Comparison of ENCODE assay signal across 8 cellular contexts in genomic region chr15:40929730-40930429, GRCh38. TPM values are rescaled to one million over a fixed set of nuclear protein-coding genes. Genes with fewer than 3 reads are reported as not detected.
A peak's percentile ranks its signal among the peaks of the same experiment; 100 is the strongest.
DNase-seq lines count a peak whose midpoint lies in the region; ATAC-seq, FAIRE-seq and TF ChIP-seq lines count a peak whose summit lies in the region.

No MANE protein-coding gene starts in this region.

- ATAC-seq in CD8-positive, alpha-beta T cell, result no peak
- ATAC-seq in GM12878, result no peak; the same call in 1 of the 3 replicates
- no peak for ATAC-seq in HG02973 (IDR thresholded peaks at IDR 0.05; ENCODE audit: unreplicated experiment)
- ATAC-seq in HG03159 (IDR thresholded peaks at IDR 0.05; ENCODE audit: unreplicated experiment), result no peak

- TF ChIP-seq POLR2A in GM12878 (IDR thresholded peaks at IDR 0.05; ENCODE audit: low read depth, low read length), result no peak
- TF ChIP-seq POLR2A in stomach (IDR thresholded peaks at IDR 0.05), result no peak

- no peaks in the 10 kb centered on the region for H3K9me3 Mint-ChIP-seq in CD8-positive, alpha-beta T cell

- peaks cover 60% of the 10 kb centered on the region for H3K4me1 ChIP-seq in CD8-positive, alpha-beta T cell (ENCODE audit: insufficient read depth, low read length)
- H3K4me1 ChIP-seq in GM12878 (ENCODE audit: control insufficient read depth, insufficient read depth, low read length), result peaks cover 33% of the 10 kb centered on the region
- H3K4me1 ChIP-seq in keratinocyte (ENCODE audit: control insufficient read depth, extremely low read depth, insufficient read depth, low read length), result peaks cover 19% of the 10 kb centered on the region
- peaks cover 54 to 80% (median 69%) of the 10 kb centered on the region in 4 donors for H3K4me1 ChIP-seq in stomach

- 4% methylated on average over 49 of the region's 50 CpGs for WGBS in GM12878 (ENCODE audit: insufficient coverage, insufficient replicate concordance, low lambda C conversion rate, missing lambda C conversion rate)
- WGBS in stomach, 5 donors, result 0 to 2% (median 1%) methylated on average over 10 to 50 of the region's 50 CpGs

- dilution Hi-C loops in keratinocyte (cut with MboI; ENCODE audit: extremely low pct_ligation_motif_present, low sequenced_read_pairs), result no loop called here

- H3K27ac Mint-ChIP-seq in CD8-positive, alpha-beta T cell, result no peak overlapping the region

- no peaks in the 10 kb centered on the region for H3K9me1 ChIP-seq in keratinocyte (ENCODE audit: control insufficient read depth, extremely low read depth, insufficient read depth, low read length)

- H3K9ac ChIP-seq in GM12878 (ENCODE audit: control insufficient read depth, insufficient read depth, low read length), result no peak overlapping the region
- no peak overlapping the region for H3K9ac ChIP-seq in keratinocyte (ENCODE audit: control insufficient read depth, extremely low read depth, insufficient read depth, low read length)

- H3K79me2 ChIP-seq in GM12878 (ENCODE audit: control insufficient read depth, insufficient read depth, low read length) (no peaks in the 10 kb centered on the region), keratinocyte (ENCODE audit: control insufficient read depth, insufficient read depth, low read length) (no peaks in the 10 kb centered on the region)

- SMC1A ChIA-PET in GM12878 (lab: Charles Lee; ENCODE audit: uncharacterized antibody, unreplicated experiment), result interaction anchor here (0.6 to 4.6 kb wide), 5 partner anchors 11 to 482 kb away, joined by 4 to 28 read pairs (median 4); partner anchors contain the start of gene VPS18

- CTCF ChIA-PET in CD8-positive, alpha-beta T cell (lab: Charles Lee), result interaction anchor here (0.9 to 7.5 kb wide), 10 partner anchors 11 to 89 kb away, joined by 3 to 69 read pairs (median 8); no protein-coding TSS in a partner anchor
- CTCF ChIA-PET in GM12878 (lab: Yijun Ruan, JAX), result interaction anchor here (1.1 to 6.5 kb wide), 16 partner anchors 8 to 255 kb away, joined by 3 to 80 read pairs (median 9); no protein-coding TSS in a partner anchor

- H4K20me1 ChIP-seq in GM12878 (ENCODE audit: control insufficient read depth, insufficient read depth), result no peaks in the 10 kb centered on the region
- H4K20me1 ChIP-seq in keratinocyte (ENCODE audit: control insufficient read depth, extremely low read depth, insufficient read depth, low read length), result peaks cover 2% of the 10 kb centered on the region

- TF ChIP-seq EP300 in GM12878 (IDR thresholded peaks at IDR 0.05; ENCODE audit: borderline replicate concordance in 1 of 2, control insufficient read depth in 1 of 2, low read depth in 2 of 2, low read length in 2 of 2) (no peak), stomach (IDR thresholded peaks at IDR 0.05) (no peak)

- no peak for FAIRE-seq in GM12878 (lab: Jason Lieb, UNC)
- no peak for FAIRE-seq in keratinocyte (lab: Jason Lieb, UNC)

- peaks cover 59% of the 10 kb centered on the region for H3K27me3 Mint-ChIP-seq in CD8-positive, alpha-beta T cell (ENCODE audit: low read depth)

- RAD21 ChIA-PET in GM12878 (lab: Charles Lee; ENCODE audit: unreplicated experiment), result interaction anchor here (0.7 to 3.2 kb wide), 14 partner anchors 10 to 254 kb away, joined by 3 to 36 read pairs (median 5); partner anchors contain the start of genes CHAC1 and VPS18

- TF ChIP-seq RAD21 in GM12878 (IDR thresholded peaks at IDR 0.05; ENCODE audit: insufficient read depth, low read depth, low read length), result no peak

- H3K4me1 Mint-ChIP-seq in CD8-positive, alpha-beta T cell (ENCODE audit: low read depth), result peaks cover 51% of the 10 kb centered on the region

- peaks cover 44% of the 10 kb centered on the region for H3K27me3 ChIP-seq in CD8-positive, alpha-beta T cell (ENCODE audit: insufficient read depth, low read length)
- H3K27me3 ChIP-seq in GM12878 (replicated peaks in 1 of 2; ENCODE audit: control insufficient read depth in 2 of 2, insufficient read depth in 2 of 2, low read length in 1 of 2), result peaks cover 22 to 31% of the 10 kb centered on the region in 2 experiments
- peaks cover 87% of the 10 kb centered on the region for H3K27me3 ChIP-seq in keratinocyte (ENCODE audit: control insufficient read depth, extremely low read depth, insufficient read depth, low read length)
- H3K27me3 ChIP-seq in stomach, result peaks cover 10 to 83% (median 69%) of the 10 kb centered on the region in 3 donors

- H3K4me2 ChIP-seq in GM12878 (ENCODE audit: control insufficient read depth, insufficient read depth), result peak overlapping the region; percentile 87
- H3K4me2 ChIP-seq in keratinocyte (ENCODE audit: control insufficient read depth, extremely low read depth, insufficient read depth, low read depth, low read length), result peak overlapping the region; percentile 70

- POLR2A ChIA-PET in CD8-positive, alpha-beta T cell (lab: Charles Lee), result interaction anchor here (1.9 to 2.2 kb wide), 2 partner anchors 12 to 23 kb away, joined by 6 to 9 read pairs; no protein-coding TSS in a partner anchor
- POLR2A ChIA-PET in GM12878 (lab: Charles Lee), result interaction anchor here (0.7 to 1.8 kb wide), 3 partner anchors 10 to 84 kb away, joined by 3 to 11 read pairs (median 4); no protein-coding TSS in a partner anchor

- no peak for TF ChIP-seq CTCF in CD8-positive, alpha-beta T cell (IDR thresholded peaks at IDR 0.05)
- TF ChIP-seq CTCF in GM12878 (IDR thresholded peaks at IDR 0.05 in 2 of 3, conservative IDR thresholded peaks at IDR 0.05 in 1 of 3; ENCODE audit: control insufficient read depth in 2 of 3, extremely low read depth in 1 of 3, insufficient read depth in 1 of 3, low read depth in 3 of 3, low read length in 3 of 3), result no peak
- no peak for TF ChIP-seq CTCF in keratinocyte (optimal IDR thresholded peaks at IDR 0.05 in 1 of 3, IDR thresholded peaks at IDR 0.05 in 1 of 3, conservative IDR thresholded peaks at IDR 0.05 in 1 of 3; ENCODE audit: extremely low read depth in 1 of 3, insufficient read depth in 2 of 3, low read length in 3 of 3)
- no peak for TF ChIP-seq CTCF in stomach (IDR thresholded peaks at IDR 0.05)

- H3K36me3 ChIP-seq in CD8-positive, alpha-beta T cell (ENCODE audit: insufficient read depth, low read length), result no peaks in the 10 kb centered on the region
- H3K36me3 ChIP-seq in GM12878 (ENCODE audit: control insufficient read depth in 2 of 2, insufficient read depth in 2 of 2, low read length in 1 of 2), result no peaks in the 10 kb centered on the region
- H3K36me3 ChIP-seq in keratinocyte (ENCODE audit: control insufficient read depth in 2 of 2, extremely low read depth in 1 of 2, insufficient read depth in 2 of 2, low read length in 2 of 2), result no peaks in the 10 kb centered on the region
- peaks cover 0 to 5% (median 0%) of the 10 kb centered on the region in 4 donors for H3K36me3 ChIP-seq in stomach

- H3K27ac ChIP-seq in CD8-positive, alpha-beta T cell (ENCODE audit: low read depth, low read length), result no peak overlapping the region
- no peak overlapping the region for H3K27ac ChIP-seq in GM12878 (ENCODE audit: control insufficient read depth, insufficient read depth)
- no peak overlapping the region for H3K27ac ChIP-seq in keratinocyte (ENCODE audit: control insufficient read depth, insufficient read depth, low read length)
- H3K27ac ChIP-seq in stomach, result peak overlapping the region; percentile 28 to 53 (median 46)

- BruUV-seq in GM12878 (replicated peaks; lab: Mats Ljungman, UMichigan), result no TSS peak

- H3K36me3 Mint-ChIP-seq in CD8-positive, alpha-beta T cell, result no peaks in the 10 kb centered on the region

- H3K4me3 ChIP-seq in CD8-positive, alpha-beta T cell (ENCODE audit: low read depth, low read length), result peak overlapping the region; percentile 63
- peak overlapping the region; percentile 64; the same call in 1 of the 2 replicates for H3K4me3 ChIP-seq in GM12878
- peak overlapping the region; percentile 20 to 60 (median 51) for H3K4me3 ChIP-seq in keratinocyte (ENCODE audit: control insufficient read depth in 2 of 3, extremely low read depth in 1 of 3, insufficient read depth in 2 of 3, low read depth in 1 of 3, low read length in 3 of 3)
- H3K4me3 ChIP-seq in stomach, result peak overlapping the region; percentile 49 to 75 (median 52)

- H3K4me3 Mint-ChIP-seq in CD8-positive, alpha-beta T cell, result peak overlapping the region; percentile 83

- H3K9me3 ChIP-seq in CD8-positive, alpha-beta T cell (ENCODE audit: low read length), result no peaks in the 10 kb centered on the region
- H3K9me3 ChIP-seq in GM12878 (replicated peaks; ENCODE audit: control insufficient read depth, insufficient read depth, low read length) (no peaks in the 10 kb centered on the region), keratinocyte (ENCODE audit: control insufficient read depth, low read depth, low read length) (no peaks in the 10 kb centered on the region), stomach (no peaks in the 10 kb centered on the region)

- in situ Hi-C loops in GM12878 (cut with MboI), result no loop called here

- no peak for DNase-seq in CD8-positive, alpha-beta T cell
- DNase-seq in LHCN-M2 (ENCODE audit: low read depth), result peak; percentile 47
- DNase-seq in GM12878 (ENCODE audit: low read depth, low spot score), result no peak
- DNase-seq in keratinocyte (ENCODE audit: low read depth, low spot score), result no peak
- peak; percentile 63 for DNase-seq in stomach
- no peak for DNase-seq in KG1 (lab: John Stamatoyannopoulos, UW)

- intact Hi-C loops in CD8-positive, alpha-beta T cell (cut with DNase I, micrococcal nuclease), result loop anchor here in 1 of 2 experiments (1.0 to 2.0 kb wide), 2 partner anchors 23 kb away; partner anchors contain the start of gene CHAC1
- intact Hi-C loops in GM12878 (cut with micrococcal nuclease; ENCODE audit: unreplicated experiment), result no loop called here
- intact Hi-C loops in stomach (cut with DNase I; ENCODE audit: low total_unique reads), result no loop called here

- H2AFZ ChIP-seq in GM12878 (ENCODE audit: control insufficient read depth, low read depth, low read length) (no peak overlapping the region), keratinocyte (ENCODE audit: control insufficient read depth, low read length) (no peak overlapping the region)

RNA-seq across cellular contexts. Expression of gene DLL4, which starts 0.7 kb away (rescaled TPM):
- total RNA-seq in CD8-positive, alpha-beta T cell, result under 1 TPM; 0.08 TPM
- total RNA-seq in LHCN-M2 (2014; rRNA removed) (0.13 and 0.17 TPM in 2 replicates), GM12878 (2014; rRNA removed) (0.05 TPM in 1 of 2 replicates, not detected in the other), GM12878 (2014; rRNA removed; fragmentation: Illumina TruSeq; extraction: Trizol) (0.04 TPM in 1 of 2 replicates, not detected in the other), GM12878 (2021) (0.08 TPM in 1 of 2 replicates, not detected in the other), stomach (10 to 100 TPM in 1 of 5 donors, 1 to 10 TPM in 3, under 1 TPM in 1; 0.89 to 20.0 (median 3.3) TPM)
- 0.16 TPM for polyA plus RNA-seq in LHCN-M2 (2012)
- total RNA-seq in GM12878 (2013; cell fraction: nucleolus; rRNA removed), result 8.1 and 8.2 TPM in 2 replicates
- polyA plus RNA-seq in GM12878 (2011; ENCODE audit: low read depth), result not detected
- polyA plus RNA-seq in GM12878 (2011; rRNA removed) (0.10 and 0.12 TPM in 2 replicates), GM12878 (2014; fragmentation: Illumina TruSeq; extraction: Trizol) (not detected in 2 replicates), GM12878 (2014; fragmentation: Nextera tagmentation; extraction: Ambion mirVana) (not detected), GM12878 (2014; rRNA removed) (0.06 TPM in 1 of 2 replicates, not detected in the other), GM12878 (2016; fragmentation: Nextera tagmentation; extraction: Ambion mirVana) (under 1 TPM in 1 of 2 experiments, not detected in 1; 0.16 TPM), keratinocyte (not detected in 3 replicates), stomach (1 to 10 TPM in 2 of 3 donors, under 1 TPM in 1; 0.56 to 2.2 (median 1.5) TPM)
- 0.27 TPM in 2 replicates for polyA plus RNA-seq in GM12878 (2011; cell fraction: cytosol; rRNA removed)
- polyA plus RNA-seq in GM12878 (2011; cell fraction: nucleus; rRNA removed), result 0.69 and 0.99 TPM in 2 replicates
- 0.07 and 0.13 TPM in 2 replicates for polyA plus RNA-seq in GM12878 (2012)
- 0.15 and 0.37 TPM in 2 replicates for polyA minus RNA-seq in GM12878 (2011; rRNA and poly(A)+ RNA removed)
- not detected in 2 replicates for polyA minus RNA-seq in GM12878 (2011; cell fraction: cytosol; rRNA and poly(A)+ RNA removed)
- polyA minus RNA-seq in GM12878 (2011; cell fraction: nucleus; rRNA and poly(A)+ RNA removed), result 0.38 and 0.48 TPM in 2 replicates
- polyA plus RNA-seq in keratinocyte (2011; ENCODE audit: low read depth), result not detected
- not detected in 2 replicates for polyA plus RNA-seq in keratinocyte (2011; cell fraction: cytosol; rRNA removed)
- 0.15 TPM in 1 of 2 replicates, not detected in the other for polyA plus RNA-seq in keratinocyte (2011; cell fraction: nucleus; rRNA removed)
- 0.07 TPM in 1 of 2 replicates, not detected in the other for polyA plus RNA-seq in keratinocyte (2012; ENCODE audit: low replicate concordance)
- polyA minus RNA-seq in keratinocyte, result not detected in 3 replicates
- polyA minus RNA-seq in keratinocyte (2011; cell fraction: cytosol; rRNA and poly(A)+ RNA removed), result not detected
- polyA minus RNA-seq in keratinocyte (2011; cell fraction: nucleus; rRNA and poly(A)+ RNA removed), result not detected in 2 replicates

RNA-seq across cellular contexts. Expression of gene CHAC1, which starts 23.4 kb away (rescaled TPM):
- under 1 TPM; 0.22 to 0.69 TPM for total RNA-seq in CD8-positive, alpha-beta T cell
- total RNA-seq in LHCN-M2 (2014; rRNA removed) (1.5 and 1.8 TPM in 2 replicates), GM12878 (2014; rRNA removed) (4.7 and 4.9 TPM in 2 replicates), GM12878 (2014; rRNA removed; fragmentation: Illumina TruSeq; extraction: Trizol) (2.0 and 2.1 TPM in 2 replicates), GM12878 (2021) (3.8 and 4.7 TPM in 2 replicates), stomach (10 to 100 TPM in 1 of 5 donors, 1 to 10 TPM in 4; 1.3 to 17.1 (median 2.9) TPM)
- polyA plus RNA-seq in LHCN-M2 (2012), result 4.9 TPM
- 3.4 and 4.0 TPM in 2 replicates for total RNA-seq in GM12878 (2013; cell fraction: nucleolus; rRNA removed)
- polyA plus RNA-seq in GM12878 (2011; ENCODE audit: low read depth), result 6.4 TPM
- polyA plus RNA-seq in GM12878 (2011; rRNA removed) (1.9 and 2.8 TPM in 2 replicates), GM12878 (2014; fragmentation: Illumina TruSeq; extraction: Trizol) (0.68 and 1.8 TPM in 2 replicates), GM12878 (2014; fragmentation: Nextera tagmentation; extraction: Ambion mirVana) (under 1 TPM; 0.37 to 0.73 TPM), GM12878 (2014; rRNA removed) (5.7 and 5.9 TPM in 2 replicates), GM12878 (2016; fragmentation: Nextera tagmentation; extraction: Ambion mirVana) (1 to 10 TPM; 3.9 to 4.8 TPM), keratinocyte (6.4 to 7.2 TPM (median 6.9 TPM) in 3 replicates), stomach (10 to 100 TPM in 2 of 3 donors, 1 to 10 TPM in 1; 5.7 to 61.6 (median 25.5) TPM)
- polyA plus RNA-seq in GM12878 (2011; cell fraction: cytosol; rRNA removed), result 7.0 and 7.3 TPM in 2 replicates
- polyA plus RNA-seq in GM12878 (2011; cell fraction: nucleus; rRNA removed), result 4.0 and 7.6 TPM in 2 replicates
- polyA plus RNA-seq in GM12878 (2012), result 8.1 and 11.6 TPM in 2 replicates
- polyA minus RNA-seq in GM12878 (2011; rRNA and poly(A)+ RNA removed), result 4.8 and 8.7 TPM in 2 replicates
- 5.0 and 5.9 TPM in 2 replicates for polyA minus RNA-seq in GM12878 (2011; cell fraction: cytosol; rRNA and poly(A)+ RNA removed)
- polyA minus RNA-seq in GM12878 (2011; cell fraction: nucleus; rRNA and poly(A)+ RNA removed), result 7.1 and 9.2 TPM in 2 replicates
- 8.1 TPM for polyA plus RNA-seq in keratinocyte (2011; ENCODE audit: low read depth)
- polyA plus RNA-seq in keratinocyte (2011; cell fraction: cytosol; rRNA removed), result 6.5 and 7.4 TPM in 2 replicates
- polyA plus RNA-seq in keratinocyte (2011; cell fraction: nucleus; rRNA removed), result 12.4 and 12.8 TPM in 2 replicates
- 5.7 and 41.9 TPM in 2 replicates for polyA plus RNA-seq in keratinocyte (2012; ENCODE audit: low replicate concordance)
- 3.6 to 4.4 TPM (median 4.1 TPM) in 3 replicates for polyA minus RNA-seq in keratinocyte
- polyA minus RNA-seq in keratinocyte (2011; cell fraction: cytosol; rRNA and poly(A)+ RNA removed), result 15.9 TPM
- 7.1 and 11.8 TPM in 2 replicates for polyA minus RNA-seq in keratinocyte (2011; cell fraction: nucleus; rRNA and poly(A)+ RNA removed)

RNA-seq across cellular contexts. Expression of gene VPS18, which starts 35.6 kb away (rescaled TPM):
- total RNA-seq in CD8-positive, alpha-beta T cell, result 10 to 100 TPM; 21.7 to 23.6 TPM
- total RNA-seq in LHCN-M2 (2014; rRNA removed), result 45.1 and 52.1 TPM in 2 replicates
- polyA plus RNA-seq in LHCN-M2 (2012), result 31.0 TPM
- 18.9 and 20.9 TPM in 2 replicates for total RNA-seq in GM12878 (2013; cell fraction: nucleolus; rRNA removed)
- total RNA-seq in GM12878 (2014; rRNA removed), result 18.3 and 18.5 TPM in 2 replicates
- 9.0 and 10.0 TPM in 2 replicates for total RNA-seq in GM12878 (2014; rRNA removed; fragmentation: Illumina TruSeq; extraction: Trizol)
- total RNA-seq in GM12878 (2021), result 19.8 and 20.3 TPM in 2 replicates
- 5.9 TPM for polyA plus RNA-seq in GM12878 (2011; ENCODE audit: low read depth)
- 4.3 and 9.7 TPM in 2 replicates for polyA plus RNA-seq in GM12878 (2011; rRNA removed)
- 14.5 and 17.7 TPM in 2 replicates for polyA plus RNA-seq in GM12878 (2011; cell fraction: cytosol; rRNA removed)
- polyA plus RNA-seq in GM12878 (2011; cell fraction: nucleus; rRNA removed), result 18.8 and 21.0 TPM in 2 replicates
- 10.1 and 11.1 TPM in 2 replicates for polyA plus RNA-seq in GM12878 (2012)
- 3.8 and 7.9 TPM in 2 replicates for polyA plus RNA-seq in GM12878 (2014; fragmentation: Illumina TruSeq; extraction: Trizol)
- polyA plus RNA-seq in GM12878 (2014; fragmentation: Nextera tagmentation; extraction: Ambion mirVana), result 1 to 10 TPM in 1 of 2 experiments, under 1 TPM in 1; 0.71 to 1.7 TPM
- polyA plus RNA-seq in GM12878 (2014; rRNA removed), result 11.3 and 12.7 TPM in 2 replicates
- polyA plus RNA-seq in GM12878 (2016; fragmentation: Nextera tagmentation; extraction: Ambion mirVana), result 10 to 100 TPM; 16.0 to 20.4 TPM
- 30.4 and 40.0 TPM in 2 replicates for polyA minus RNA-seq in GM12878 (2011; rRNA and poly(A)+ RNA removed)
- polyA minus RNA-seq in GM12878 (2011; cell fraction: cytosol; rRNA and poly(A)+ RNA removed), result 13.0 and 13.4 TPM in 2 replicates
- 8.7 and 17.9 TPM in 2 replicates for polyA minus RNA-seq in GM12878 (2011; cell fraction: nucleus; rRNA and poly(A)+ RNA removed)
- polyA plus RNA-seq in keratinocyte, result 11.6 to 21.1 TPM (median 18.2 TPM) in 3 replicates
- 5.7 TPM for polyA plus RNA-seq in keratinocyte (2011; ENCODE audit: low read depth)
- 9.4 and 15.1 TPM in 2 replicates for polyA plus RNA-seq in keratinocyte (2011; cell fraction: cytosol; rRNA removed)
- 29.3 and 35.6 TPM in 2 replicates for polyA plus RNA-seq in keratinocyte (2011; cell fraction: nucleus; rRNA removed)
- 14.4 and 20.6 TPM in 2 replicates for polyA plus RNA-seq in keratinocyte (2012; ENCODE audit: low replicate concordance)
- polyA minus RNA-seq in keratinocyte, result 41.6 to 68.4 TPM (median 60.3 TPM) in 3 replicates
- 44.7 TPM for polyA minus RNA-seq in keratinocyte (2011; cell fraction: cytosol; rRNA and poly(A)+ RNA removed)
- 59.2 and 60.0 TPM in 2 replicates for polyA minus RNA-seq in keratinocyte (2011; cell fraction: nucleus; rRNA and poly(A)+ RNA removed)
- 10 to 100 TPM in 4 of 5 donors, 1 to 10 TPM in 1; 1.8 to 24.2 (median 20.3) TPM for total RNA-seq in stomach
- 10 to 100 TPM in 1 of 3 donors, 1 to 10 TPM in 2; 5.7 to 10.8 (median 6.1) TPM for polyA plus RNA-seq in stomach

RNA-seq across cellular contexts. Expression of gene RHOV, which starts 55.8 kb away (rescaled TPM):
- under 1 TPM; 0.24 to 0.25 TPM for total RNA-seq in CD8-positive, alpha-beta T cell
- total RNA-seq in LHCN-M2 (2014; rRNA removed) (not detected in 2 replicates), GM12878 (2014; rRNA removed) (11.5 and 13.0 TPM in 2 replicates), GM12878 (2014; rRNA removed; fragmentation: Illumina TruSeq; extraction: Trizol) (6.9 and 7.3 TPM in 2 replicates), GM12878 (2021) (13.3 and 15.0 TPM in 2 replicates), stomach (1 to 10 TPM in 4 of 5 donors, not detected in 1; 1.3 to 3.2 (median 1.7) TPM)
- polyA plus RNA-seq in LHCN-M2 (2012), result not detected
- 35.3 and 37.1 TPM in 2 replicates for total RNA-seq in GM12878 (2013; cell fraction: nucleolus; rRNA removed)
- 4.9 TPM for polyA plus RNA-seq in GM12878 (2011; ENCODE audit: low read depth)
- polyA plus RNA-seq in GM12878 (2011; rRNA removed) (30.2 and 39.3 TPM in 2 replicates), GM12878 (2014; fragmentation: Illumina TruSeq; extraction: Trizol) (7.6 and 7.8 TPM in 2 replicates), GM12878 (2014; fragmentation: Nextera tagmentation; extraction: Ambion mirVana) (1 to 10 TPM in 1 of 2 experiments, under 1 TPM in 1; 0.24 to 1.3 TPM), GM12878 (2014; rRNA removed) (15.7 and 16.5 TPM in 2 replicates), GM12878 (2016; fragmentation: Nextera tagmentation; extraction: Ambion mirVana) (10 to 100 TPM in 1 of 2 experiments, 1 to 10 TPM in 1; 8.2 to 10.5 TPM), keratinocyte (1.2 to 12.1 TPM (median 7.1 TPM) in 3 replicates), stomach (10 to 100 TPM in 1 of 3 donors, 1 to 10 TPM in 2; 1.2 to 87.8 (median 1.4) TPM)
- 39.3 and 50.0 TPM in 2 replicates for polyA plus RNA-seq in GM12878 (2011; cell fraction: cytosol; rRNA removed)
- 30.7 and 31.8 TPM in 2 replicates for polyA plus RNA-seq in GM12878 (2011; cell fraction: nucleus; rRNA removed)
- 8.8 and 14.8 TPM in 2 replicates for polyA plus RNA-seq in GM12878 (2012)
- polyA minus RNA-seq in GM12878 (2011; rRNA and poly(A)+ RNA removed), result 17.9 and 35.2 TPM in 2 replicates
- polyA minus RNA-seq in GM12878 (2011; cell fraction: cytosol; rRNA and poly(A)+ RNA removed), result 13.5 and 20.2 TPM in 2 replicates
- polyA minus RNA-seq in GM12878 (2011; cell fraction: nucleus; rRNA and poly(A)+ RNA removed), result 21.9 and 25.2 TPM in 2 replicates
- polyA plus RNA-seq in keratinocyte (2011; ENCODE audit: low read depth), result 15.0 TPM
- 3.3 and 7.6 TPM in 2 replicates for polyA plus RNA-seq in keratinocyte (2011; cell fraction: cytosol; rRNA removed)
- polyA plus RNA-seq in keratinocyte (2011; cell fraction: nucleus; rRNA removed), result 28.3 and 31.0 TPM in 2 replicates
- polyA plus RNA-seq in keratinocyte (2012; ENCODE audit: low replicate concordance), result 1.2 and 28.5 TPM in 2 replicates
- polyA minus RNA-seq in keratinocyte, result 0.89 to 4.5 TPM (median 3.4 TPM) in 3 replicates
- polyA minus RNA-seq in keratinocyte (2011; cell fraction: cytosol; rRNA and poly(A)+ RNA removed), result 5.8 TPM
- polyA minus RNA-seq in keratinocyte (2011; cell fraction: nucleus; rRNA and poly(A)+ RNA removed), result 12.0 and 15.2 TPM in 2 replicates

Comparison
In these comparisons a context has a peak if more than half of its experiments do, and no peak if none do; other contexts are left out.
1. DNase-seq: peak in LHCN-M2 (single experiment) and stomach (single experiment); none in CD8-positive, alpha-beta T cell (0 of 7), GM12878 (single experiment), keratinocyte (single experiment) and KG1 (single experiment).
2. H3K27ac ChIP-seq: peak in stomach (5 of 5); none in CD8-positive, alpha-beta T cell (single experiment), GM12878 (single experiment) and keratinocyte (single experiment).
3. Peak in every context shown above with its lines, with median percentiles within 50 percentile points of each other: H3K4me3 ChIP-seq.